Comparison of ENCODE assay signal across 1 cellular context in genomic region chr5:77390795-77391194, GRCh38.
A peak's percentile ranks its signal among the peaks of the same experiment; 100 is the strongest.
TF ChIP-seq lines count a peak whose summit lies in the region.

No MANE protein-coding gene starts in this region.

TF ChIP-seq in HepG2, 621 proteins besides CTCF, POLR2A, EP300 and RAD21 (continued from another document):
- TF ChIP-seq ARID5B (CRISPR knock-in tag; IDR thresholded peaks at IDR 0.05) (peak; percentile 48), MLX (CRISPR knock-in tag; IDR thresholded peaks at IDR 0.05) (peak; percentile 76), THAP11 (CRISPR knock-in tag; IDR thresholded peaks at IDR 0.05) (0 out of 2 replicates have a peak, but pooled peaks have one; percentile 18), ASH2L (IDR thresholded peaks at IDR 0.05; ENCODE audit: insufficient read length, low read depth, low read length) (no peak), HMG20A (CRISPR knock-in tag; IDR thresholded peaks at IDR 0.05; ENCODE audit: borderline replicate concordance) (peak; percentile 38; the same call in 1 of the 2 replicates), FOSL2 (CRISPR knock-in tag; IDR thresholded peaks at IDR 0.05) (peak; percentile 53; the same call in 1 of the 2 replicates), TBP (CRISPR knock-in tag; IDR thresholded peaks at IDR 0.05) (no peak)
